ENCODE assay signal across 8 cellular contexts in genomic region chr9:105114956-105115728, GRCh38.
DNase-seq lines count a peak whose midpoint lies in the region; ATAC-seq and TF ChIP-seq lines count a peak whose summit lies in the region.

No MANE protein-coding gene starts in this region.

- H3K27me3 Mint-ChIP-seq in nephron (ENCODE audit: low read depth) (no peaks in the 10 kb centered on the region), type B pancreatic cell (no peaks in the 10 kb centered on the region)

- no peak for TF ChIP-seq POLR2A in GM18505 (IDR thresholded peaks at IDR 0.05; ENCODE audit: borderline replicate concordance, extremely low read depth, insufficient read depth, insufficient read length)

- TF ChIP-seq CTCF in nephron (IDR thresholded peaks at IDR 0.05; ENCODE audit: unreplicated experiment in 3 of 3) (no peak), type B pancreatic cell (conservative IDR thresholded peaks at IDR 0.05) (no peak)

- no peaks in the 10 kb centered on the region for H3K9me3 Mint-ChIP-seq in nephron
- H3K9me3 Mint-ChIP-seq in type B pancreatic cell, result no peaks in the 10 kb centered on the region

- H3K36me3 Mint-ChIP-seq in nephron (ENCODE audit: low read depth) (no peaks in the 10 kb centered on the region), type B pancreatic cell (no peaks in the 10 kb centered on the region)

- H3K4me3 Mint-ChIP-seq in nephron (no peak overlapping the region), type B pancreatic cell (no peak overlapping the region)

- DNase-seq in MV-4-11 (lab: John Stamatoyannopoulos, UW) (peak; percentile 98), amniotic epithelial cell (ENCODE audit: low read depth) (peak; percentile 60), cerebellum (ENCODE audit: low spot score) (no peak), NCI-H510A treated with DMSO at 0.1 percent for 48 hours (lab: John Stamatoyannopoulos, UW) (no peak), type B pancreatic cell (ENCODE audit: extremely low spot score, unreplicated experiment) (no peak)

- H3K4me1 Mint-ChIP-seq in nephron (peaks cover 35% of the 10 kb centered on the region), type B pancreatic cell (ENCODE audit: unreplicated experiment) (peaks cover 9% of the 10 kb centered on the region)

- peak; percentile 63 for ATAC-seq in GM18505 (IDR thresholded peaks at IDR 0.05; ENCODE audit: unreplicated experiment)
- ATAC-seq in GM21786 (IDR thresholded peaks at IDR 0.05; ENCODE audit: unreplicated experiment), result peak; percentile 76

- peak overlapping the region in 2 of 3 experiments; percentile 17 to 61 for H3K27ac Mint-ChIP-seq in nephron
- no peak overlapping the region for H3K27ac Mint-ChIP-seq in type B pancreatic cell

Comparison
In these comparisons a context has a peak if more than half of its experiments do, and no peak if none do; other contexts are left out.
1. DNase-seq: peak in MV-4-11 (single experiment) and amniotic epithelial cell (single experiment); none in cerebellum (single experiment), NCI-H510A treated with DMSO at 0.1 percent for 48 hours (single experiment) and type B pancreatic cell (single experiment).